1 cellular context compared by ENCODE assay signal in the genomic region with DNA sequence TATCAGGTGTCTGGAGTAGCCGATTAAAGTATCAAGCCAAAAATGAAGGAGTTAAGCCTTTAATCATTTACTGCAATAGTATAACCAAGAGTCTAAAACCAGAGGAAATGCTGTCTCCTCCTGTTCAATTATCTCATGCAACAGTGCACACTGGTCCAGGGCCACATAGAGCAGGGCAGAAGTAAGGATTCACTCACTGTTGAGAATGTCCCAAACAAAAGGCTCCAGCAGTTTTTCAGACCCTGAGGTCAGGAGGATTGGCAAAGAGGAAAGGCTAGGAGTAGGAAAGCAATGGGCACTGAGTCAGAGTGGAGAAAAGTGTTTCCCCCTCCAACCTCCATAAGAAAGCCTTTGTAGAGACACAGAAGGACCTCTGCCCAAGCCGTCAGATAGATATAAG.
TF ChIP-seq lines count a peak whose summit lies in the region.

No MANE protein-coding gene starts in this region.

TF ChIP-seq in WTC11, 78 proteins besides CTCF, POLR2A, EP300 and RAD21 (continued from another document):
- TF ChIP-seq, protein P1, sequence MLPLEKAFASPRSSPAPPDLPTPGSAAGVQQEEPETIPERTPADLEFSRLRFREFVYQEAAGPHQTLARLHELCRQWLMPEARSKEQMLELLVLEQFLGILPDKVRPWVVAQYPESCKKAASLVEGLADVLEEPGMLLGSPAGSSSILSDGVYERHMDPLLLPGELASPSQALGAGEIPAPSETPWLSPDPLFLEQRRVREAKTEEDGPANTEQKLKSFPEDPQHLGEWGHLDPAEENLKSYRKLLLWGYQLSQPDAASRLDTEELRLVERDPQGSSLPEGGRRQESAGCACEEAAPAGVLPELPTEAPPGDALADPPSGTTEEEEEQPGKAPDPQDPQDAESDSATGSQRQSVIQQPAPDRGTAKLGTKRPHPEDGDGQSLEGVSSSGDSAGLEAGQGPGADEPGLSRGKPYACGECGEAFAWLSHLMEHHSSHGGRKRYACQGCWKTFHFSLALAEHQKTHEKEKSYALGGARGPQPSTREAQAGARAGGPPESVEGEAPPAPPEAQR (CRISPR knock-in tag; IDR thresholded peaks at IDR 0.05) = no peak
- TF ChIP-seq ZNF425 (CRISPR knock-in tag; conservative IDR thresholded peaks at IDR 0.05) = no peak
- TF ChIP-seq, protein P2, sequence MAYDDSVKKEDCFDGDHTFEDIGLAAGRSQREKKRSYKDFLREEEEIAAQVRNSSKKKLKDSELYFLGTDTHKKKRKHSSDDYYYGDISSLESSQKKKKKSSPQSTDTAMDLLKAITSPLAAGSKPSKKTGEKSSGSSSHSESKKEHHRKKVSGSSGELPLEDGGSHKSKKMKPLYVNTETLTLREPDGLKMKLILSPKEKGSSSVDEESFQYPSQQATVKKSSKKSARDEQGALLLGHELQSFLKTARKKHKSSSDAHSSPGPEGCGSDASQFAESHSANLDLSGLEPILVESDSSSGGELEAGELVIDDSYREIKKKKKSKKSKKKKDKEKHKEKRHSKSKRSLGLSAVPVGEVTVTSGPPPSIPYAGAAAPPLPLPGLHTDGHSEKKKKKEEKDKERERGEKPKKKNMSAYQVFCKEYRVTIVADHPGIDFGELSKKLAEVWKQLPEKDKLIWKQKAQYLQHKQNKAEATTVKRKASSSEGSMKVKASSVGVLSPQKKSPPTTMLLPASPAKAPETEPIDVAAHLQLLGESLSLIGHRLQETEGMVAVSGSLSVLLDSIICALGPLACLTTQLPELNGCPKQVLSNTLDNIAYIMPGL (CRISPR knock-in tag; IDR thresholded peaks at IDR 0.05) = no peak
- TF ChIP-seq FOXJ3 (CRISPR knock-in tag; IDR thresholded peaks at IDR 0.05; ENCODE audit: borderline replicate concordance) = no peak
